7 cellular contexts compared by ENCODE assay signal in the genomic region with DNA sequence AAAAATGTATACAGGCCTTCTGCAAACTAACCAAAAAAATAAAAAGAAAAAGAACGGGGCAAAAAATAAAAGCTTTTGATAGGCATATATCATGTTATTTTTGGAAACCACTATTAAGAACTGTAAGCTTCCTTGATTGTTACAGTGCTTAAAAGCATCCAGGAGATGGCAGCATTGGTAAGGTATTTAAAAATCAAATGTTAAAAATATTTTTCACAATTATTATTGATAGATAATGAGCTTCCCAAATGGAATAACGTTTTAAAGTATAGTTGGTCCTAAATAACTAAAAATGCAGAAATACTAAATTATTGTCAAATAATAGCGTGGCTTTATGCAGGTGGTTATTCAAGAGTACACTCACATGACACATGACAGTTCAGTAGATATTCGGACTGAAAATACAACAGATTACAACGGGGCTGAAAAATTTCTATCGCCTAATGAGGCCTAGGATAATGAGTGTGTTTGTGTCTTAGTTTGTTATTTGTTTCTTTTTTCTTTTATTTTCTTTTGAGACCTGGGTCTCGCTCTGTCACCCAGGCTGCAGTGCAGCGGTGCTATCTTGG.
DNase-seq lines count a peak whose midpoint lies in the region; ATAC-seq, FAIRE-seq and TF ChIP-seq lines count a peak whose summit lies in the region.

No MANE protein-coding gene starts in this region.

- TF ChIP-seq CTCF in GM12865 (IDR thresholded peaks at IDR 0.05; ENCODE audit: insufficient read depth, low read depth, low read length, missing control alignments) (peak; percentile 40), mucosa of descending colon (IDR thresholded peaks at IDR 0.05) (peak; percentile 24)

- no peaks in the 10 kb centered on the region for H3K36me3 ChIP-seq in mucosa of descending colon (ENCODE audit: low read depth)

- DNase-seq in GM12865 (ENCODE audit: low read depth) (peak; percentile 55), NCI-H2029 treated with DMSO at 0.1 percent for 48 hours (lab: John Stamatoyannopoulos, UW) (peak; percentile 35), mucosa of descending colon (peak in 1 of 3 donors; percentile 31)
- DNase-seq in activated T-cell treated with anti-CD3 and anti-CD28 coated beads, Interleukin-2, amount 50 U/mL, for 1 hour = no peak

- H3K4me3 ChIP-seq in GM12865 (ENCODE audit: low read depth, low read length) (no peak overlapping the region), mucosa of descending colon (no peak overlapping the region)

- intact Hi-C loops in mucosa of descending colon (cut with DNase I, micrococcal nuclease) = loop anchor here in 1 of 2 donors (10.0 kb wide), 1 partner anchor 376 kb away; no protein-coding TSS in a partner anchor

- FAIRE-seq in colon (lab: Jason Lieb, UNC) = peak; percentile 82

- ATAC-seq in mucosa of descending colon (peak; percentile 54), HG03135 (IDR thresholded peaks at IDR 0.05; ENCODE audit: unreplicated experiment) (no peak), HG03139 (IDR thresholded peaks at IDR 0.05; ENCODE audit: unreplicated experiment) (no peak)

- H3K9me3 ChIP-seq in mucosa of descending colon = peaks cover 21% of the 10 kb centered on the region

- H3K4me1 ChIP-seq in mucosa of descending colon (ENCODE audit: low read depth) = peaks cover 2% of the 10 kb centered on the region
